ENCODE assay signal across 28 cellular contexts in the genomic region with DNA sequence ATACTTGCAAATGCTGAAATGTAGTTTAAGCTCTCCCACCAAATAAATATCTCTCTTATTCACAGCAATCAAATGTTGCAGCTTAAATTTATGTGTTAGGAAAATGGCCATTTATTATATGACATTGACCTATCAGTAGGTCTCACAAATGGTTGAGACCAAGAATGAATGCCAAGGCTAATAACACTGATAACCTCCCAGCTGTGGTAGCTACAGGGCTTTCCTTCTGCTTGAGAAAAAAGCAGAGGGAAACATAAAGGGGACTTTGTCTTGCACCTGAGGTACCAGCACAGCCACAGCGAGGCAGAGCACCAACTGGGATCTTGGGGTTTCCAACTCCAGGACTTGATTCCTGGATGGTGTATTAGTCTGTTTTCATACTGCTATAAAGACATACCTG.
"Had no signal": no experiment of that assay in that cellular context is flagged by ENCODE, and none has a peak within 500 bp of the region (broad histone marks: within the 10 kb centered on the region; RNA-seq: fewer than 3 reads in every experiment).

No MANE protein-coding gene starts in this region.

- H3K9me3 ChIP-seq: neutrophil, ovary, prostate gland, psoas muscle, right atrium auricular region, right lobe of liver, sigmoid colon had no signal

- H3K4me1 ChIP-seq: neural progenitor cell, parathyroid adenoma, prostate gland, psoas muscle, right atrium auricular region, right lobe of liver, sigmoid colon, spleen had no signal

- H3K27me3 ChIP-seq: neural progenitor cell, neutrophil, ovary, right atrium auricular region, right lobe of liver, sigmoid colon, spleen had no signal

- H3K27ac ChIP-seq: neural progenitor cell, neutrophil, ovary, parathyroid adenoma, prostate gland, psoas muscle, right atrium auricular region, right lobe of liver, sigmoid colon, skin epidermis, spleen had no signal

- DNase-seq: naive B cell; naive thymus-derived CD4-positive, alpha-beta T cell; naive thymus-derived CD8-positive, alpha-beta T cell; natural killer cell; nephron progenitor cell; nucleus accumbens; occipital lobe; ovary; psoas muscle; retina; right cardiac atrium; right lobe of liver; sigmoid colon; small intestine; spleen; stimulated activated CD4-positive, alpha-beta T cell treated with anti-CD3 and anti-CD28 coated beads, Interleukin-12 subunit alpha, Interleukin-12 subunit beta, amount 100 ng/mL, for 4 hours; stimulated activated CD4-positive, alpha-beta T cell treated with anti-CD3 and anti-CD28 coated beads, Interleukin-15, amount 100 ng/mL, for 24 hours; stimulated activated CD4-positive, alpha-beta T cell treated with anti-CD3 and anti-CD28 coated beads, Interleukin-1b, Interleukin-23, amount 100 ng/mL, for 48 hours; stimulated activated CD4-positive, alpha-beta T cell treated with anti-CD3 and anti-CD28 coated beads, Interleukin-2, amount 100 ng/mL, for 24 hours had no signal

- FAIRE-seq: small intestine had no signal

- H3K36me3 ChIP-seq: neural progenitor cell, neutrophil, ovary, prostate gland, right atrium auricular region, right lobe of liver, sigmoid colon, spleen had no signal

- H3K4me3 ChIP-seq: neural progenitor cell, ovary, prostate gland, psoas muscle, right atrium auricular region, right lobe of liver, sigmoid colon, skin epidermis, smooth muscle cell, spleen had no signal

- ATAC-seq: naive thymus-derived CD4-positive, alpha-beta T cell; naive thymus-derived CD8-positive, alpha-beta T cell; natural killer cell; natural killer cell treated with Interleukin-12 subunit alpha and Interleukin-12 subunit beta and Interleukin-15 and Interleukin-18, amount 100 ng/mL, for 72 hours; psoas muscle; right cardiac atrium; right lobe of liver; sciatic nerve had no signal
